12 cellular contexts compared by ENCODE assay signal in the genomic region with DNA sequence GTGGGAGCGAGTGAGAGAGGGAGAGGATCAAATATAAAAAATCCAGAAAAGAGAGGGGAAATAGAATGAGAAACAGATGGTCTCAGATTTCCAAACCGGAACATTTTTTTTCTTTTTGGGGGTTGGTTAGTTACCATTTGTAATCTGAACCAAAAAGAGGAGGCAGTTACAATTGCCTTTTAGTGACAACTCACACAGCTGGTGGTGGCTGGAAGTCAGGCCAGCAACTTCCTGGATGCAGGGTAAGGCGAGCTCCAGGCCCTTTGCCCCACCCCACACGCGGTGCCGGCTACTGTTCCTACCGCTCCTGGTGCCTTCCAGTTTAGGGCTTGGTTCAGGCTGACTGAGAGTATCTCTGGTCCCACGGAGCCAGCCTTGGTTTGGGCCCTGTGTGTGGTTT. TPM values are rescaled to one million over a fixed set of nuclear protein-coding genes. Genes with fewer than 3 reads are reported as not detected.
DNase-seq lines count a peak whose midpoint lies in the region; TF ChIP-seq lines count a peak whose summit lies in the region.
"Had no signal": no experiment of that assay in that cellular context is flagged by ENCODE, and none has a peak within 500 bp of the region (broad histone marks: within the 10 kb centered on the region; RNA-seq: fewer than 3 reads in every experiment).

No MANE protein-coding gene starts in this region.

- H3K4me3 ChIP-seq in OCI-LY7 (ENCODE audit: low read depth, low read length, poor library complexity, severe bottlenecking) (no peak overlapping the region), fibroblast of villous mesenchyme (ENCODE audit: low read depth, low read length) (no peak overlapping the region)

- TF ChIP-seq CTCF in OCI-LY7 (conservative IDR thresholded peaks at IDR 0.05; ENCODE audit: low read length) (no peak), fibroblast of villous mesenchyme (IDR thresholded peaks at IDR 0.05; ENCODE audit: insufficient read depth, low read depth, low read length) (no peak)

- H3K9me3 ChIP-seq in OCI-LY7 (ENCODE audit: low read length), result no peaks in the 10 kb centered on the region

- H4K20me1 ChIP-seq in OCI-LY7 (ENCODE audit: insufficient read depth, low read length), result no peaks in the 10 kb centered on the region

- DNase-seq in NCI-H2196 (lab: John Stamatoyannopoulos, UW; ENCODE audit: unreplicated experiment), result peak; percentile 17
- DNase-seq in NCI-H2196 treated with DMSO at 0.1 percent for 48 hours (lab: John Stamatoyannopoulos, UW; ENCODE audit: unreplicated experiment), result no peak
- peak; percentile 43 for DNase-seq in OCI-LY7 (ENCODE audit: low spot score)
- DNase-seq in fibroblast of villous mesenchyme (ENCODE audit: low read depth), result peak; percentile 62
- DNase-seq in stromal cell of bone marrow (ENCODE audit: low read depth), result peak; percentile 44
- no peak for DNase-seq in 8988T
- no peak for DNase-seq in activated CD4-positive, alpha-beta T cell treated with anti-CD3 and anti-CD28 coated beads, Interleukin-2, amount 50 U/mL, for 48 hours
- no peak for DNase-seq in T-helper 9 cell
- DNase-seq: foreskin melanocyte; SHP77; stimulated activated naive B cell treated with anti-CD40 and anti-IgM and Interleukin-4, amounts not matched to agents 10 μg/mL and 1 μg/mL and 100 μg/mL, for 72 hours had no signal

- POLR2A ChIA-PET in OCI-LY7 (lab: Charles Lee), result interaction anchor here (0.8 to 5.0 kb wide), 4 partner anchors 22 to 137 kb away, joined by 3 to 29 read pairs (median 5); no protein-coding TSS in a partner anchor

- intact Hi-C loops in OCI-LY7 (cut with micrococcal nuclease; ENCODE audit: unreplicated experiment), result loop anchor here (5.0 kb wide), 1 partner anchor 388 kb away; no protein-coding TSS in a partner anchor

- H3K4me2 ChIP-seq in OCI-LY7 (ENCODE audit: low read length), result no peak overlapping the region
- H3K4me2 ChIP-seq: KMS-11 had no signal

- BruUV-seq in OCI-LY7 (replicated peaks; lab: Mats Ljungman, UMichigan), result no TSS peak

- peaks cover 26% of the 10 kb centered on the region for H3K4me1 ChIP-seq in OCI-LY7 (ENCODE audit: insufficient read depth, low read length, poor library complexity, severe bottlenecking)

- peak overlapping the region; percentile 37; the same call in 1 of the 2 replicates for H2AFZ ChIP-seq in OCI-LY7 (ENCODE audit: low read length)

- H3K27ac ChIP-seq in OCI-LY7 (ENCODE audit: low read depth, low read length, poor library complexity, severe bottlenecking), result no peak overlapping the region
- H3K27ac ChIP-seq: KMS-11 had no signal

- CTCF ChIA-PET in OCI-LY7 (lab: Charles Lee; ENCODE audit: unreplicated experiment), result interaction anchor here (0.5 to 3.9 kb wide), 4 partner anchors 36 to 428 kb away, joined by 3 to 32 read pairs (median 4); a partner anchor contains a TSS

- no peaks in the 10 kb centered on the region for H3K9me2 ChIP-seq in OCI-LY7 (ENCODE audit: insufficient read depth, low read length)

- no peaks in the 10 kb centered on the region for H3K36me3 ChIP-seq in OCI-LY7 (ENCODE audit: insufficient read depth, low read length)

- H3K79me2 ChIP-seq in OCI-LY7 (ENCODE audit: insufficient read depth, low read depth, low read length), result no peaks in the 10 kb centered on the region

RNA-seq across cellular contexts. Expression of a gene that starts 21.0 kb away (rescaled TPM):
- 36.3 and 54.7 TPM in 2 replicates for total RNA-seq in OCI-LY7 (2014; rRNA removed; shearing (Covaris generic))
- total RNA-seq in OCI-LY7 (2022) (72.7 and 73.0 TPM in 2 replicates), fibroblast of villous mesenchyme (26.1 and 30.7 TPM in 2 replicates)

Comparison
In these comparisons a context has a peak if more than half of its experiments do, and no peak if none do; other contexts are left out.
1. DNase-seq: peak in NCI-H2196 (single experiment), OCI-LY7 (single experiment), fibroblast of villous mesenchyme (single experiment) and stromal cell of bone marrow (single experiment); none in NCI-H2196 treated with DMSO at 0.1 percent for 48 hours (single experiment), 8988T (single experiment), activated CD4-positive, alpha-beta T cell treated with anti-CD3 and anti-CD28 coated beads, Interleukin-2, amount 50 U/mL, for 48 hours (0 of 2) and T-helper 9 cell (single experiment).